Comparison of ENCODE assay signal across 14 cellular contexts in genomic region chr2:204491528-204491927, GRCh38. TPM values are rescaled to one million over a fixed set of nuclear protein-coding genes. Genes with fewer than 3 reads are reported as not detected.
DNase-seq lines count a peak whose midpoint lies in the region; TF ChIP-seq lines count a peak whose summit lies in the region.
"Had no signal": no experiment of that assay in that cellular context is flagged by ENCODE, and none has a peak within 500 bp of the region (broad histone marks: within the 10 kb centered on the region; RNA-seq: fewer than 3 reads in every experiment).

No MANE protein-coding gene starts in this region.

- H3K4me3 ChIP-seq in retinal pigment epithelial cell (ENCODE audit: low read length): no peak overlapping the region
- H3K4me3 ChIP-seq: heart left ventricle had no signal

- no peak for TF ChIP-seq CTCF in retinal pigment epithelial cell (conservative IDR thresholded peaks at IDR 0.05; ENCODE audit: low read depth, low read length)

- DNase-seq in DMS153 (lab: John Stamatoyannopoulos, UW): peak; percentile 5
- DNase-seq in DMS153 treated with DMSO at 0.1 percent for 48 hours (lab: John Stamatoyannopoulos, UW; ENCODE audit: unreplicated experiment): no peak
- DNase-seq in NCI-H510A (lab: John Stamatoyannopoulos, UW): peak; percentile 30
- peak; percentile 83 for DNase-seq in dermis blood vessel endothelial cell
- peak; percentile 54 for DNase-seq in retinal pigment epithelial cell (ENCODE audit: low read depth)
- no peak for DNase-seq in AML-193 (lab: John Stamatoyannopoulos, UW)
- no peak for DNase-seq in MV-4-11 (lab: John Stamatoyannopoulos, UW)
- no peak for DNase-seq in T-helper 2 cell
- DNase-seq: 8988T; GF-D8; heart left ventricle; NCI-H2107; stimulated activated CD4-positive, alpha-beta T cell treated with anti-CD3 and anti-CD28 coated beads, Interleukin-4, amount 100 ng/mL, for 4 hours; stimulated activated naive CD8-positive, alpha-beta T cell treated with anti-CD3 and anti-CD28 coated beads, Interleukin-15, amount 100 ng/mL, for 72 hours had no signal

RNA-seq across cellular contexts. Expression of gene PARD3B, which starts 53.7 kb away (rescaled TPM):
- total RNA-seq in dermis blood vessel endothelial cell: 13.3 and 14.3 TPM in 2 replicates

Comparison
In these comparisons a context has a peak if more than half of its experiments do, and no peak if none do; other contexts are left out.
1. DNase-seq: peak in DMS153 (single experiment), NCI-H510A (single experiment), dermis blood vessel endothelial cell (single experiment) and retinal pigment epithelial cell (single experiment); none in DMS153 treated with DMSO at 0.1 percent for 48 hours (single experiment), AML-193 (0 of 2), MV-4-11 (single experiment) and T-helper 2 cell (0 of 5).